1 cellular context compared by ENCODE assay signal in genomic region chr9:14962193-14962899, GRCh38.
TF ChIP-seq lines count a peak whose summit lies in the region.

No MANE protein-coding gene starts in this region.

TF ChIP-seq in SK-N-SH treated with all-trans-retinoic acid at 6 μM for 48 hours, 23 proteins besides CTCF, POLR2A, EP300 and RAD21 (continued from another document):
- TF ChIP-seq TSHZ2 (CRISPR knock-in tag; IDR thresholded peaks at IDR 0.05) (no peak), ZFP30 (CRISPR knock-in tag; IDR thresholded peaks at IDR 0.05) (no peak), POU6F1 (CRISPR knock-in tag; IDR thresholded peaks at IDR 0.05; ENCODE audit: borderline replicate concordance, low read depth) (no peak), BACH2 (CRISPR knock-in tag; IDR thresholded peaks at IDR 0.05; ENCODE audit: borderline replicate concordance) (no peak)
